Comparison of ENCODE assay signal across 25 cellular contexts in the genomic region with DNA sequence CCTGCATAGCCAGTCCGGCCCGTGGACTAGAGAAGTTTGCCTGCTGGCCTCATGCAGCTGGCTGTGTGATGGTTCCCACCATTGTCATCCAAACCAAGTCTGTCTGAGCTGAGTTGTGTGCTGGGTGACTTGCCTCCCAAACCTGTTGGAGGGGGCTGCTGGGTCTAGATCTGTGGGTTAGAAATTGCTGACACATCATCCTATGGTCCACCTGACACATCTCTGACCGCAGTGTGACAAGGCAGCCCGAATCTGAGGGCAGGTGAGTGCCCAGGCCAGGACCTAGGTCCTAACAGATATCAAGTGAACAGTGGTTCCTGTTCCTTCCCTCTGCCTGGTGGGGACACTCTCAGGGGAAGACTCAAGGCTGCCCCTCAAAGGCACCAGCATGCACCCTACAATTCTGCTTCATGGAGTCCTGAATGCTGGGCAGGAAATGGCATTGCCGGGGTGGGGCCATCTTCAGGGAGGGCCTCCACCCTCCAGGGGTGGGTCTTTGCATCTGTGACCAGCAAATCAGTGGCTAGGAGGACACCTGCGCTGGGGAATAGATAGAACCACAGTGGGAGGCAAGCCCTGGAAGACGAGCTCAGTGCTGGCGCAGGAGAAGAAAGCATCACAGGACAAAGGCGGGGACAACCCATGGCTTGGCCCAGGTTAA.
DNase-seq lines count a peak whose midpoint lies in the region; ATAC-seq and TF ChIP-seq lines count a peak whose summit lies in the region.
"Had no signal": no experiment of that assay in that cellular context is flagged by ENCODE, and none has a peak within 500 bp of the region (broad histone marks: within the 10 kb centered on the region; RNA-seq: fewer than 3 reads in every experiment).

No MANE protein-coding gene starts in this region.

- no peak for TF ChIP-seq CTCF in heart right ventricle (IDR thresholded peaks at IDR 0.05)
- TF ChIP-seq CTCF in WTC11 (IDR thresholded peaks at IDR 0.05), result no peak
- no peak for TF ChIP-seq CTCF in nephron progenitor cell (IDR thresholded peaks at IDR 0.05)

- POLR2A ChIA-PET in WTC11 (lab: Charles Lee), result no interaction called here

- H3K27ac Mint-ChIP-seq in WTC11 (no peak overlapping the region), nephron progenitor cell (peak overlapping the region; percentile 10)
- H3K27ac Mint-ChIP-seq: stimulated activated memory B cell treated with anti-CD40 and anti-IgM and Interleukin-4, amounts not matched to agents 10 μg/mL and 1 μg/mL and 100 μg/mL, for 72 hours had no signal

- peaks cover 0 to 30% (median 8%) of the 10 kb centered on the region in 11 donors for H3K9me3 ChIP-seq in heart right ventricle
- H3K9me3 ChIP-seq: psoas muscle, thyroid gland had no signal

- H3K36me3 ChIP-seq in heart right ventricle, result no peaks in the 10 kb centered on the region
- H3K36me3 ChIP-seq: thyroid gland had no signal

- peak; percentile 54 for DNase-seq in cardiac septum (ENCODE audit: low spot score)
- DNase-seq in heart right ventricle, result no peak
- no peak for DNase-seq in WTC11 (ENCODE audit: low spot score)
- DNase-seq in nephron progenitor cell, result no peak
- DNase-seq in NCI-H524 treated with DMSO at 0.1 percent for 48 hours (lab: John Stamatoyannopoulos, UW), result no peak
- no peak for DNase-seq in pons (ENCODE audit: low spot score)
- DNase-seq: activated T-cell treated with anti-CD3 and anti-CD28 coated beads, Interleukin-2, amount 50 U/mL, for 48 hours; foreskin keratinocyte; KBM-7; left ventricle myocardium superior; NCI-H1436 treated with DMSO at 0.1 percent for 48 hours; NCI-H2171 treated with DMSO at 0.1 percent for 48 hours; NCI-H526 treated with DMSO at 0.1 percent for 48 hours; stimulated activated CD4-positive, alpha-beta T cell treated with anti-CD3 and anti-CD28 coated beads, Interleukin-1b, Interleukin-23, amount 100 ng/mL, for 48 hours; T1000; thyroid gland had no signal

- intact Hi-C loops in cardiac septum (cut with DNase I) (no loop called here), heart right ventricle (cut with DNase I) (no loop called here)

- no peak overlapping the region for H3K4me3 ChIP-seq in heart right ventricle
- H3K4me3 ChIP-seq: psoas muscle, skin epidermis, thyroid gland had no signal

- H3K36me3 Mint-ChIP-seq in WTC11 (peaks cover 21% of the 10 kb centered on the region), nephron progenitor cell (ENCODE audit: low read depth) (peaks cover 23% of the 10 kb centered on the region)
- H3K36me3 Mint-ChIP-seq: stimulated activated memory B cell treated with anti-CD40 and anti-IgM and Interleukin-4, amounts not matched to agents 10 μg/mL and 1 μg/mL and 100 μg/mL, for 72 hours had no signal

- H3K9me3 Mint-ChIP-seq in WTC11 (peaks cover 31% of the 10 kb centered on the region), nephron progenitor cell (peaks cover 37% of the 10 kb centered on the region)

- H3K4me1 Mint-ChIP-seq in WTC11 (peaks cover 5% of the 10 kb centered on the region; the same call in 1 of the 2 replicates), nephron progenitor cell (peaks cover 43% of the 10 kb centered on the region)
- H3K4me1 Mint-ChIP-seq: neural crest cell; stimulated activated memory B cell treated with anti-CD40 and anti-IgM and Interleukin-4, amounts not matched to agents 10 μg/mL and 1 μg/mL and 100 μg/mL, for 72 hours had no signal

- CTCF ChIA-PET in WTC11 (lab: Charles Lee), result no interaction called here

- H3K27me3 ChIP-seq in heart right ventricle, result no peaks in the 10 kb centered on the region
- H3K27me3 ChIP-seq: foreskin keratinocyte, thyroid gland had no signal

- H3K4me3 Mint-ChIP-seq in WTC11 (no peak overlapping the region), nephron progenitor cell (no peak overlapping the region)
- H3K4me3 Mint-ChIP-seq: neural crest cell; stimulated activated memory B cell treated with anti-CD40 and anti-IgM and Interleukin-4, amounts not matched to agents 10 μg/mL and 1 μg/mL and 100 μg/mL, for 72 hours had no signal

- H3K27me3 Mint-ChIP-seq in WTC11 (ENCODE audit: low read depth) (no peaks in the 10 kb centered on the region), nephron progenitor cell (ENCODE audit: low read depth, poor library complexity) (peaks cover 3% of the 10 kb centered on the region)

- peaks cover 0 to 7% (median 0%) of the 10 kb centered on the region in 9 donors for H3K4me1 ChIP-seq in heart right ventricle
- H3K4me1 ChIP-seq: foreskin keratinocyte, psoas muscle had no signal

- H3K27ac ChIP-seq in heart right ventricle, result no peak overlapping the region
- H3K27ac ChIP-seq: C4-2B, foreskin keratinocyte, psoas muscle, skin epidermis, thyroid gland had no signal

- WGBS in heart right ventricle, 2 donors, result 95% methylated on average over 9 of the region's 9 CpGs

- no peak for ATAC-seq in heart right ventricle
- ATAC-seq in WTC11, result peak; percentile 57
- ATAC-seq in GM19035 (IDR thresholded peaks at IDR 0.05; ENCODE audit: unreplicated experiment), result no peak
- ATAC-seq in HG03342 (IDR thresholded peaks at IDR 0.05; ENCODE audit: unreplicated experiment), result no peak
- ATAC-seq: activated CD4-positive, CD25-positive, alpha-beta regulatory T cell treated with anti-CD3 and anti-CD28 coated beads, Interleukin-2, amount 50 U/mL, for 24 hours; activated naive CD4-positive, alpha-beta T cell treated with anti-CD3 and anti-CD28 coated beads, Interleukin-2, amount 50 U/mL, for 72 hours; foreskin keratinocyte; left ventricle myocardium superior; psoas muscle; stimulated activated memory B cell treated with anti-CD40 and anti-IgM and Interleukin-4, amounts not matched to agents 10 μg/mL and 1 μg/mL and 100 μg/mL, for 72 hours had no signal

TF ChIP-seq in WTC11, 78 proteins besides CTCF, POLR2A, EP300 and RAD21:
- TF ChIP-seq IRF2 (CRISPR knock-in tag; IDR thresholded peaks at IDR 0.05; ENCODE audit: borderline replicate concordance, low read depth), result no peak
- TF ChIP-seq RELA (CRISPR knock-in tag; IDR thresholded peaks at IDR 0.05; ENCODE audit: borderline replicate concordance), result no peak
- no peak for TF ChIP-seq ZNF232 (CRISPR knock-in tag; IDR thresholded peaks at IDR 0.05)
- TF ChIP-seq, protein P1, sequence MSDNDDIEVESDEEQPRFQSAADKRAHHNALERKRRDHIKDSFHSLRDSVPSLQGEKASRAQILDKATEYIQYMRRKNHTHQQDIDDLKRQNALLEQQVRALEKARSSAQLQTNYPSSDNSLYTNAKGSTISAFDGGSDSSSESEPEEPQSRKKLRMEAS (CRISPR knock-in tag; IDR thresholded peaks at IDR 0.05), result no peak
- TF ChIP-seq ELF4 (CRISPR knock-in tag; IDR thresholded peaks at IDR 0.05; ENCODE audit: low read depth), result no peak
- TF ChIP-seq KAT7 (CRISPR knock-in tag; IDR thresholded peaks at IDR 0.05; ENCODE audit: borderline replicate concordance), result no peak
- TF ChIP-seq ZNF423 (CRISPR knock-in tag; IDR thresholded peaks at IDR 0.05), result no peak
- TF ChIP-seq, protein P2, sequence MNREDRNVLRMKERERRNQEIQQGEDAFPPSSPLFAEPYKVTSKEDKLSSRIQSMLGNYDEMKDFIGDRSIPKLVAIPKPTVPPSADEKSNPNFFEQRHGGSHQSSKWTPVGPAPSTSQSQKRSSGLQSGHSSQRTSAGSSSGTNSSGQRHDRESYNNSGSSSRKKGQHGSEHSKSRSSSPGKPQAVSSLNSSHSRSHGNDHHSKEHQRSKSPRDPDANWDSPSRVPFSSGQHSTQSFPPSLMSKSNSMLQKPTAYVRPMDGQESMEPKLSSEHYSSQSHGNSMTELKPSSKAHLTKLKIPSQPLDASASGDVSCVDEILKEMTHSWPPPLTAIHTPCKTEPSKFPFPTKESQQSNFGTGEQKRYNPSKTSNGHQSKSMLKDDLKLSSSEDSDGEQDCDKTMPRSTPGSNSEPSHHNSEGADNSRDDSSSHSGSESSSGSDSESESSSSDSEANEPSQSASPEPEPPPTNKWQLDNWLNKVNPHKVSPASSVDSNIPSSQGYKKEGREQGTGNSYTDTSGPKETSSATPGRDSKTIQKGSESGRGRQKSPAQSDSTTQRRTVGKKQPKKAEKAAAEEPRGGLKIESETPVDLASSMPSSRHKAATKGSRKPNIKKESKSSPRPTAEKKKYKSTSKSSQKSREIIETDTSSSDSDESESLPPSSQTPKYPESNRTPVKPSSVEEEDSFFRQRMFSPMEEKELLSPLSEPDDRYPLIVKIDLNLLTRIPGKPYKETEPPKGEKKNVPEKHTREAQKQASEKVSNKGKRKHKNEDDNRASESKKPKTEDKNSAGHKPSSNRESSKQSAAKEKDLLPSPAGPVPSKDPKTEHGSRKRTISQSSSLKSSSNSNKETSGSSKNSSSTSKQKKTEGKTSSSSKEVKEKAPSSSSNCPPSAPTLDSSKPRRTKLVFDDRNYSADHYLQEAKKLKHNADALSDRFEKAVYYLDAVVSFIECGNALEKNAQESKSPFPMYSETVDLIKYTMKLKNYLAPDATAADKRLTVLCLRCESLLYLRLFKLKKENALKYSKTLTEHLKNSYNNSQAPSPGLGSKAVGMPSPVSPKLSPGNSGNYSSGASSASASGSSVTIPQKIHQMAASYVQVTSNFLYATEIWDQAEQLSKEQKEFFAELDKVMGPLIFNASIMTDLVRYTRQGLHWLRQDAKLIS (CRISPR knock-in tag; IDR thresholded peaks at IDR 0.05; ENCODE audit: borderline replicate concordance), result no peak
- TF ChIP-seq, protein P3, sequence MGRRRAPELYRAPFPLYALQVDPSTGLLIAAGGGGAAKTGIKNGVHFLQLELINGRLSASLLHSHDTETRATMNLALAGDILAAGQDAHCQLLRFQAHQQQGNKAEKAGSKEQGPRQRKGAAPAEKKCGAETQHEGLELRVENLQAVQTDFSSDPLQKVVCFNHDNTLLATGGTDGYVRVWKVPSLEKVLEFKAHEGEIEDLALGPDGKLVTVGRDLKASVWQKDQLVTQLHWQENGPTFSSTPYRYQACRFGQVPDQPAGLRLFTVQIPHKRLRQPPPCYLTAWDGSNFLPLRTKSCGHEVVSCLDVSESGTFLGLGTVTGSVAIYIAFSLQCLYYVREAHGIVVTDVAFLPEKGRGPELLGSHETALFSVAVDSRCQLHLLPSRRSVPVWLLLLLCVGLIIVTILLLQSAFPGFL (CRISPR knock-in tag; IDR thresholded peaks at IDR 0.05; ENCODE audit: borderline replicate concordance), result no peak
- no peak for TF ChIP-seq GTF2I (CRISPR knock-in tag; conservative IDR thresholded peaks at IDR 0.05)
- TF ChIP-seq, protein P4, sequence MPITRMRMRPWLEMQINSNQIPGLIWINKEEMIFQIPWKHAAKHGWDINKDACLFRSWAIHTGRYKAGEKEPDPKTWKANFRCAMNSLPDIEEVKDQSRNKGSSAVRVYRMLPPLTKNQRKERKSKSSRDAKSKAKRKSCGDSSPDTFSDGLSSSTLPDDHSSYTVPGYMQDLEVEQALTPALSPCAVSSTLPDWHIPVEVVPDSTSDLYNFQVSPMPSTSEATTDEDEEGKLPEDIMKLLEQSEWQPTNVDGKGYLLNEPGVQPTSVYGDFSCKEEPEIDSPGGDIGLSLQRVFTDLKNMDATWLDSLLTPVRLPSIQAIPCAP (CRISPR knock-in tag; IDR thresholded peaks at IDR 0.05), result no peak
- TF ChIP-seq HMGA2 (CRISPR knock-in tag; IDR thresholded peaks at IDR 0.05), result no peak
TF ChIP-seq in WTC11: peak in this region for 0.
